In the genomic region with DNA sequence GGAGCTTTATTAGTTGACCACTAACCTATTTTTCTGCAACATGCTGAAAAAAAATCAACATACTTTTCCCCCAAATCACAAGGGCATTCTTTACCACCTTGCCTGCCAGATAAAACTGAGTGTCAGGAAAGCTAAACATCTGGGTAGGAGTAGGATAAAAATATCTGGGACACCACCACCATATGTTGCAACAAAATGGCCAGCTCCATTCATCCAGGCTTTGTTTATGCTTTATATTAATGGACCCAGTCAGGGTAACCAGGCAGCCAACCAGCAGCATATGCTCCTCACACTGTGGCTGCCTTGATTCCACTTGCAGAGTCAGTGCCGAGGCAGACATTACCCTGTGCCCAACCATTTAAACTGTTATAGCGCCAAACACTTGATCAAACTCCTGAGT, we compare ENCODE assay signal across 22 cellular contexts.
"Had no signal": no experiment of that assay in that cellular context is flagged by ENCODE, and none has a peak within 500 bp of the region (broad histone marks: within the 10 kb centered on the region; RNA-seq: fewer than 3 reads in every experiment).

No MANE protein-coding gene starts in this region.

- H3K4me3 Mint-ChIP-seq: immature natural killer cell; naive thymus-derived CD4-positive, alpha-beta T cell; natural killer cell had no signal

- H3K27me3 Mint-ChIP-seq: naive thymus-derived CD4-positive, alpha-beta T cell had no signal

- H3K4me1 Mint-ChIP-seq: immature natural killer cell; naive thymus-derived CD4-positive, alpha-beta T cell; natural killer cell had no signal

- H3K27ac Mint-ChIP-seq: immature natural killer cell; naive thymus-derived CD4-positive, alpha-beta T cell; natural killer cell had no signal

- H3K27me3 ChIP-seq: dorsolateral prefrontal cortex, esophagus muscularis mucosa, foreskin keratinocyte, gastroesophageal sphincter, heart left ventricle, hepatocyte had no signal

- ATAC-seq: foreskin keratinocyte; gastroesophageal sphincter; heart left ventricle; left colon; left ventricle myocardium superior; lower lobe of right lung; naive thymus-derived CD4-positive, alpha-beta T cell; natural killer cell had no signal

- H3K4me3 ChIP-seq: coronary artery, dorsolateral prefrontal cortex, esophagus muscularis mucosa, gastroesophageal sphincter, heart left ventricle, hepatocyte, lower lobe of right lung had no signal

- H3K36me3 Mint-ChIP-seq: naive thymus-derived CD4-positive, alpha-beta T cell had no signal

- H3K9me3 ChIP-seq: esophagus muscularis mucosa, gastroesophageal sphincter, heart left ventricle, lower lobe of right lung had no signal

- H2AFZ ChIP-seq: hepatocyte had no signal

- H3K4me1 ChIP-seq: esophagus muscularis mucosa, foreskin keratinocyte, gastroesophageal sphincter, heart left ventricle, lower lobe of right lung had no signal

- H3K27ac ChIP-seq: coronary artery, dorsolateral prefrontal cortex, esophagus muscularis mucosa, foreskin keratinocyte, gastroesophageal sphincter, heart left ventricle, hepatocyte, lower lobe of right lung had no signal

- H3K36me3 ChIP-seq: esophagus muscularis mucosa, gastroesophageal sphincter, heart left ventricle, lower lobe of right lung had no signal

- H3K4me2 ChIP-seq: hepatocyte had no signal

- DNase-seq: dermis blood vessel endothelial cell; effector CD4-positive, alpha-beta T cell; effector memory CD4-positive, alpha-beta T cell; foreskin keratinocyte; heart left ventricle; hypothalamus; immature natural killer cell; islet precursor cell; kidney; kidney glomerular epithelial cell; left colon; left ventricle myocardium superior; lower lobe of right lung; mesendoderm; midbrain; naive thymus-derived CD4-positive, alpha-beta T cell; natural killer cell had no signal
